ENCODE assay signal across 8 cellular contexts in genomic region chrX:8748855-8749254, GRCh38. TPM values are rescaled to one million over a fixed set of nuclear protein-coding genes. Genes with fewer than 3 reads are reported as not detected.
DNase-seq lines count a peak whose midpoint lies in the region; ATAC-seq and TF ChIP-seq lines count a peak whose summit lies in the region.

No MANE protein-coding gene starts in this region.

- H3K4me3 ChIP-seq in fibroblast of mammary gland (ENCODE audit: control insufficient read depth, low read depth, low read length) (no peak overlapping the region), MG63 (no peak overlapping the region)

- no peaks in the 10 kb centered on the region for H3K36me3 Mint-ChIP-seq in activated naive CD4-positive, alpha-beta T cell treated with anti-CD3 and anti-CD28 coated beads, Interleukin-2, amount 50 U/mL, for 72 hours

- H3K9me3 Mint-ChIP-seq in activated naive CD4-positive, alpha-beta T cell treated with anti-CD3 and anti-CD28 coated beads, Interleukin-2, amount 50 U/mL, for 72 hours: no peaks in the 10 kb centered on the region

- ATAC-seq in GM21360 (IDR thresholded peaks at IDR 0.05; ENCODE audit: unreplicated experiment): peak; percentile 59
- no peak for ATAC-seq in activated naive CD4-positive, alpha-beta T cell treated with anti-CD3 and anti-CD28 coated beads, Interleukin-2, amount 50 U/mL, for 72 hours

- H3K27ac Mint-ChIP-seq in activated naive CD4-positive, alpha-beta T cell treated with anti-CD3 and anti-CD28 coated beads, Interleukin-2, amount 50 U/mL, for 72 hours: no peak overlapping the region

- H3K27me3 ChIP-seq in MG63: no peaks in the 10 kb centered on the region

- no peaks in the 10 kb centered on the region for H3K36me3 ChIP-seq in MG63

- TF ChIP-seq CTCF in fibroblast of mammary gland (conservative IDR thresholded peaks at IDR 0.05; ENCODE audit: control insufficient read depth, insufficient read depth, low read depth, low read length): peak; percentile 71

- H3K9me3 ChIP-seq in MG63: no peaks in the 10 kb centered on the region

- DNase-seq in DMS 273 (lab: John Stamatoyannopoulos, UW; ENCODE audit: unreplicated experiment): peak; percentile 73
- DNase-seq in OCI-M1 (lab: John Stamatoyannopoulos, UW): peak; percentile 12
- peak; percentile 56 for DNase-seq in fibroblast of mammary gland (ENCODE audit: low read depth)
- peak; percentile 12 for DNase-seq in smooth muscle cell of the brain vasculature (ENCODE audit: low read depth, low spot score)
- DNase-seq in NCI-H2029 (lab: John Stamatoyannopoulos, UW): no peak
- DNase-seq in activated naive CD4-positive, alpha-beta T cell treated with anti-CD3 and anti-CD28 coated beads, Interleukin-2, amount 50 U/mL, for 72 hours (ENCODE audit: low spot score in 2 of 2): no peak
- no peak for DNase-seq in MG63

RNA-seq across cellular contexts. Expression of gene ANOS1, which starts 16.9 kb away (rescaled TPM):
- total RNA-seq in activated naive CD4-positive, alpha-beta T cell treated with anti-CD3 and anti-CD28 coated beads, Interleukin-2, amount 50 U/mL, for 72 hours: not detected
- total RNA-seq in MG63 (2014; rRNA removed; shearing (Covaris generic); ENCODE audit: low replicate concordance): not detected in 2 replicates

RNA-seq across cellular contexts. Expression of gene FAM9A, which starts 52.3 kb away (rescaled TPM):
- not detected for total RNA-seq in activated naive CD4-positive, alpha-beta T cell treated with anti-CD3 and anti-CD28 coated beads, Interleukin-2, amount 50 U/mL, for 72 hours
- total RNA-seq in MG63 (2014; rRNA removed; shearing (Covaris generic); ENCODE audit: low replicate concordance): not detected in 2 replicates

Comparison
In these comparisons a context has a peak if more than half of its experiments do, and no peak if none do; other contexts are left out.
1. DNase-seq: peak in DMS 273 (single experiment), OCI-M1 (single experiment), fibroblast of mammary gland (single experiment) and smooth muscle cell of the brain vasculature (single experiment); none in NCI-H2029 (single experiment), activated naive CD4-positive, alpha-beta T cell treated with anti-CD3 and anti-CD28 coated beads, Interleukin-2, amount 50 U/mL, for 72 hours (0 of 2) and MG63 (single experiment).